In genomic region chr2:109736177-109736827, GRCh38 we compare ENCODE assay signal across 8 cellular contexts. TPM values are rescaled to one million over a fixed set of nuclear protein-coding genes. Genes with fewer than 3 reads are reported as not detected.
A peak's percentile ranks its signal among the peaks of the same experiment; 100 is the strongest.
DNase-seq lines count a peak whose midpoint lies in the region; ATAC-seq and TF ChIP-seq lines count a peak whose summit lies in the region.

No MANE protein-coding gene starts in this region.

- no peak for TF ChIP-seq CTCF in natural killer cell (IDR thresholded peaks at IDR 0.05)
- TF ChIP-seq CTCF in astrocyte of the cerebellum (IDR thresholded peaks at IDR 0.05; ENCODE audit: low read depth, low read length, missing control alignments) = peak; percentile 77
- TF ChIP-seq CTCF in smooth muscle cell (IDR thresholded peaks at IDR 0.05; ENCODE audit: borderline replicate concordance, insufficient read depth, poor library complexity, severe bottlenecking) = peak; percentile 78

- ATAC-seq in natural killer cell treated with Interleukin-12 subunit alpha and Interleukin-12 subunit beta and Interleukin-15 and Interleukin-18, amount 100 ng/mL, for 72 hours = no peak
- ATAC-seq in natural killer cell = no peak
- ATAC-seq in HG03565 (IDR thresholded peaks at IDR 0.05; ENCODE audit: unreplicated experiment) = no peak
- no peak for ATAC-seq in HG03025 (IDR thresholded peaks at IDR 0.05; ENCODE audit: low FRiP score, unreplicated experiment)

- H3K4me1 ChIP-seq in smooth muscle cell (ENCODE audit: low read depth) = no peaks in the 10 kb centered on the region

- H3K9ac ChIP-seq in smooth muscle cell (ENCODE audit: low read depth) = no peak overlapping the region

- no peaks in the 10 kb centered on the region for H4K20me1 ChIP-seq in smooth muscle cell (ENCODE audit: low read depth)

- H3K4me2 ChIP-seq in smooth muscle cell = no peak overlapping the region

- no peak overlapping the region for H3K4me3 Mint-ChIP-seq in natural killer cell treated with Interleukin-12 subunit alpha and Interleukin-12 subunit beta and Interleukin-15 and Interleukin-18, amount 100 ng/mL, for 72 hours
- H3K4me3 Mint-ChIP-seq in natural killer cell = no peak overlapping the region

- H3K9me3 ChIP-seq in smooth muscle cell (replicated peaks; ENCODE audit: low read depth) = no peaks in the 10 kb centered on the region

- no peaks in the 10 kb centered on the region for H3K79me2 ChIP-seq in smooth muscle cell (ENCODE audit: low read depth)

- no peaks in the 10 kb centered on the region for H3K9me3 Mint-ChIP-seq in natural killer cell treated with Interleukin-12 subunit alpha and Interleukin-12 subunit beta and Interleukin-15 and Interleukin-18, amount 100 ng/mL, for 72 hours
- H3K9me3 Mint-ChIP-seq in natural killer cell = no peaks in the 10 kb centered on the region

- peak; percentile 37 for DNase-seq in natural killer cell treated with Interleukin-12 subunit alpha and Interleukin-12 subunit beta and Interleukin-15 and Interleukin-18, amount 100 ng/mL, for 72 hours (ENCODE audit: low spot score)
- no peak for DNase-seq in natural killer cell
- peak; percentile 65 for DNase-seq in NCI-H2227 (lab: John Stamatoyannopoulos, UW; ENCODE audit: unreplicated experiment)
- DNase-seq in astrocyte of the cerebellum (ENCODE audit: low read depth) = peak; percentile 48
- DNase-seq in hypothalamus (lab: John Stamatoyannopoulos, UW) = peak in 33 of 51 donors; percentile 3 to 74 (median 31)
- DNase-seq in smooth muscle cell (lab: John Stamatoyannopoulos, UW; ENCODE audit: unreplicated experiment) = no peak

- H3K27ac ChIP-seq in smooth muscle cell (ENCODE audit: low read depth) = no peak overlapping the region

- peak overlapping the region; percentile 45 for H2AFZ ChIP-seq in smooth muscle cell (ENCODE audit: low read depth)

- no peaks in the 10 kb centered on the region for H3K27me3 ChIP-seq in smooth muscle cell (ENCODE audit: low read depth)

- no peak overlapping the region for H3K4me3 ChIP-seq in astrocyte of the cerebellum (ENCODE audit: low read depth, low read length)
- H3K4me3 ChIP-seq in smooth muscle cell = no peak overlapping the region

- no peaks in the 10 kb centered on the region for H3F3A ChIP-seq in smooth muscle cell (ENCODE audit: low read depth)

- no peaks in the 10 kb centered on the region for H3K36me3 Mint-ChIP-seq in natural killer cell treated with Interleukin-12 subunit alpha and Interleukin-12 subunit beta and Interleukin-15 and Interleukin-18, amount 100 ng/mL, for 72 hours
- no peaks in the 10 kb centered on the region for H3K36me3 Mint-ChIP-seq in natural killer cell

- H3K27ac Mint-ChIP-seq in natural killer cell treated with Interleukin-12 subunit alpha and Interleukin-12 subunit beta and Interleukin-15 and Interleukin-18, amount 100 ng/mL, for 72 hours = no peak overlapping the region
- no peak overlapping the region for H3K27ac Mint-ChIP-seq in natural killer cell

- H3K4me1 Mint-ChIP-seq in natural killer cell treated with Interleukin-12 subunit alpha and Interleukin-12 subunit beta and Interleukin-15 and Interleukin-18, amount 100 ng/mL, for 72 hours (ENCODE audit: low read depth in 2 of 2) = no peaks in the 10 kb centered on the region
- no peaks in the 10 kb centered on the region for H3K4me1 Mint-ChIP-seq in natural killer cell

- intact Hi-C loops in natural killer cell (cut with micrococcal nuclease) = no loop called here

- H3K36me3 ChIP-seq in smooth muscle cell (ENCODE audit: low read depth) = no peaks in the 10 kb centered on the region

- H3K27me3 Mint-ChIP-seq in natural killer cell treated with Interleukin-12 subunit alpha and Interleukin-12 subunit beta and Interleukin-15 and Interleukin-18, amount 100 ng/mL, for 72 hours = peaks cover 9 to 15% of the 10 kb centered on the region in 2 donors
- H3K27me3 Mint-ChIP-seq in natural killer cell (ENCODE audit: low read depth in 2 of 2) = peaks cover 4 to 11% of the 10 kb centered on the region in 2 donors

- 58% methylated on average over 15 of the region's 15 CpGs for WGBS in smooth muscle cell (ENCODE audit: low lambda C conversion rate)

- in situ Hi-C loops in astrocyte of the cerebellum (cut with HindIII; ENCODE audit: low sequenced_read_pairs) = no loop called here

RNA-seq across cellular contexts. Expression of gene RGPD5, which starts 57.8 kb away (rescaled TPM):
- total RNA-seq in natural killer cell treated with Interleukin-12 subunit alpha and Interleukin-12 subunit beta and Interleukin-15 and Interleukin-18, amount 100 ng/mL, for 72 hours = 10 to 100 TPM; 20.5 to 59.3 TPM
- total RNA-seq in natural killer cell (100 to 1,000 TPM; 110 to 166 (median 111) TPM), smooth muscle cell (20.5 and 21.8 TPM in 2 replicates)
- polyA plus RNA-seq in smooth muscle cell = 7.5 and 8.4 TPM in 2 replicates

Comparison
In these comparisons a context has a peak if more than half of its experiments do, and no peak if none do; other contexts are left out.
1. DNase-seq: peak in natural killer cell treated with Interleukin-12 subunit alpha and Interleukin-12 subunit beta and Interleukin-15 and Interleukin-18, amount 100 ng/mL, for 72 hours (single experiment), NCI-H2227 (single experiment), astrocyte of the cerebellum (single experiment) and hypothalamus (33 of 51); none in natural killer cell (single experiment) and smooth muscle cell (single experiment).